In the genomic region with DNA sequence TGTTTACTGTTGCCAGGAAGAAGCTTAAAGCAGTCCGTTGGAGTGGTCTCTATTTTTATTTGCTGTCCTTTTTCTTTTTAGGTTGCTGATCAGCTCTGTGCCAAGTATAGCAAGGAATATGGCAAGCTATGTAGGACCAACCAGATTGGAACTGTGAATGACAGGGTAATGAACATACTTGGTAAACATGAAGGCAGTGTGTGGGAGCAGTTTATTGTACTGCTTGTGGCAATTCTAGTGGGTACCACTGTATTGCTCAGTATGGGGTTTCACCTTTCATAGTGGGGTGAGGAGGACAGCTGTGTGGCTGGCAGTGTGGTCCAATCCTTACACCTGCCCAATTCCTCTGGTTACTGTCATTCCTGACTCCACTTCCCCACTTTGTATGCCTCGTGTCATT, we compare ENCODE assay signal across 23 cellular contexts. TPM values are rescaled to one million over a fixed set of nuclear protein-coding genes. Genes with fewer than 3 reads are reported as not detected.
A peak's percentile ranks its signal among the peaks of the same experiment; 100 is the strongest.
DNase-seq lines count a peak whose midpoint lies in the region; ATAC-seq and TF ChIP-seq lines count a peak whose summit lies in the region.
"Had no signal": no experiment of that assay in that cellular context is flagged by ENCODE, and none has a peak within 500 bp of the region (broad histone marks: within the 10 kb centered on the region; RNA-seq: fewer than 3 reads in every experiment).

No MANE protein-coding gene starts in this region.

- CTCF ChIA-PET in activated CD4-positive, alpha-beta T cell treated with anti-CD3 and anti-CD28 coated beads for 36 hours (lab: Charles Lee), result interaction anchor here (0.6 to 0.9 kb wide), 2 partner anchors 41 to 162 kb away, joined by 3 to 4 read pairs; no protein-coding TSS in a partner anchor

- H3K27me3 Mint-ChIP-seq in activated CD4-positive, alpha-beta T cell treated with anti-CD3 and anti-CD28 coated beads for 36 hours, result no peaks in the 10 kb centered on the region
- H3K27me3 Mint-ChIP-seq in stimulated activated naive CD8-positive, alpha-beta T cell treated with anti-CD3 and anti-CD28 coated beads, Interleukin-15, amount 100 ng/mL, for 72 hours, result no peaks in the 10 kb centered on the region
- peaks cover 2% of the 10 kb centered on the region for H3K27me3 Mint-ChIP-seq in endothelial cell (ENCODE audit: unreplicated experiment)
- H3K27me3 Mint-ChIP-seq: B cell had no signal

- H3K36me3 Mint-ChIP-seq in activated CD4-positive, alpha-beta T cell treated with anti-CD3 and anti-CD28 coated beads for 36 hours (ENCODE audit: low read depth), result peaks cover 75% of the 10 kb centered on the region
- H3K36me3 Mint-ChIP-seq in endothelial cell (ENCODE audit: low read depth, unreplicated experiment), result peaks cover 77% of the 10 kb centered on the region

- no peaks in the 10 kb centered on the region for H3K9me3 Mint-ChIP-seq in activated CD4-positive, alpha-beta T cell treated with anti-CD3 and anti-CD28 coated beads for 36 hours (ENCODE audit: low read depth)
- no peaks in the 10 kb centered on the region for H3K9me3 Mint-ChIP-seq in stimulated activated naive CD8-positive, alpha-beta T cell treated with anti-CD3 and anti-CD28 coated beads, Interleukin-15, amount 100 ng/mL, for 72 hours
- H3K9me3 Mint-ChIP-seq in endothelial cell (ENCODE audit: unreplicated experiment), result no peaks in the 10 kb centered on the region
- H3K9me3 Mint-ChIP-seq: CD8-positive, alpha-beta T cell had no signal

- TF ChIP-seq CTCF in endothelial cell (IDR thresholded peaks at IDR 0.05; ENCODE audit: unreplicated experiment), result no peak

- intact Hi-C loops in activated CD4-positive, alpha-beta T cell treated with anti-CD3 and anti-CD28 coated beads for 36 hours (cut with DNase I, micrococcal nuclease), result no loop called here
- intact Hi-C loops in Right ventricle myocardium inferior (cut with DNase I), result no loop called here

- no peak for DNase-seq in activated CD4-positive, alpha-beta T cell treated with anti-CD3 and anti-CD28 coated beads for 36 hours
- no peak for DNase-seq in activated CD4-positive, alpha-beta T cell treated with anti-CD3 and anti-CD28 coated beads for 1 hour
- no peak for DNase-seq in stimulated activated naive CD8-positive, alpha-beta T cell treated with anti-CD3 and anti-CD28 coated beads, Interleukin-15, amount 100 ng/mL, for 72 hours
- DNase-seq in stimulated activated naive CD8-positive, alpha-beta T cell treated with anti-CD3 and anti-CD28 coated beads, Interleukin-15, Interleukin-2, amounts not matched to agents 100 U/mL and 50 U/mL, for 24 hours, result no peak
- DNase-seq in endothelial cell (ENCODE audit: low spot score) (no peak), NCI-H69 (lab: John Stamatoyannopoulos, UW) (no peak), Right ventricle myocardium inferior (ENCODE audit: missing footprints) (no peak)
- DNase-seq: CD8-positive, alpha-beta T cell; DMS 273 treated with DMSO at 0.1 percent for 48 hours; DMS79 treated with DMSO at 0.1 percent for 48 hours; GF-D8; HCEC 1CT; IMR-90; MM.1S; NCI-H2029; NCI-H446; NCI-H524 treated with DMSO at 0.1 percent for 48 hours; NCI-H82; NK-92 treated with Interleukin-12 subunit alpha and Interleukin-12 subunit beta, amount 100 ng/mL, for 24 hours; PC-9; Right ventricle myocardium superior had no signal

- no peak overlapping the region for H3K4me3 Mint-ChIP-seq in activated CD4-positive, alpha-beta T cell treated with anti-CD3 and anti-CD28 coated beads for 36 hours
- H3K4me3 Mint-ChIP-seq in stimulated activated naive CD8-positive, alpha-beta T cell treated with anti-CD3 and anti-CD28 coated beads, Interleukin-15, amount 100 ng/mL, for 72 hours, result no peak overlapping the region
- peak overlapping the region; percentile 76 for H3K4me3 Mint-ChIP-seq in endothelial cell (ENCODE audit: unreplicated experiment)
- H3K4me3 Mint-ChIP-seq: B cell; CD8-positive, alpha-beta T cell had no signal

- POLR2A ChIA-PET in activated CD4-positive, alpha-beta T cell treated with anti-CD3 and anti-CD28 coated beads for 36 hours (lab: Charles Lee), result no interaction called here

- H3K4me1 Mint-ChIP-seq in activated CD4-positive, alpha-beta T cell treated with anti-CD3 and anti-CD28 coated beads for 36 hours, result peaks cover 10% of the 10 kb centered on the region
- H3K4me1 Mint-ChIP-seq in stimulated activated naive CD8-positive, alpha-beta T cell treated with anti-CD3 and anti-CD28 coated beads, Interleukin-15, amount 100 ng/mL, for 72 hours, result peaks cover 10% of the 10 kb centered on the region
- H3K4me1 Mint-ChIP-seq in endothelial cell (ENCODE audit: unreplicated experiment), result peaks cover 44% of the 10 kb centered on the region

- ATAC-seq in activated CD4-positive, alpha-beta T cell treated with anti-CD3 and anti-CD28 coated beads for 36 hours, result no peak
- no peak for ATAC-seq in stimulated activated naive CD8-positive, alpha-beta T cell treated with anti-CD3 and anti-CD28 coated beads, Interleukin-15, amount 100 ng/mL, for 72 hours
- ATAC-seq in stimulated activated naive CD8-positive, alpha-beta T cell treated with anti-CD3 and anti-CD28 coated beads, Interleukin-15, Interleukin-2, amounts not matched to agents 100 U/mL and 50 U/mL, for 24 hours, result no peak
- ATAC-seq in Right ventricle myocardium inferior (no peak), GM19324 (IDR thresholded peaks at IDR 0.05; ENCODE audit: low FRiP score, unreplicated experiment) (no peak)
- ATAC-seq: CD8-positive, alpha-beta T cell had no signal

- H3K27ac Mint-ChIP-seq in activated CD4-positive, alpha-beta T cell treated with anti-CD3 and anti-CD28 coated beads for 36 hours, result peak overlapping the region; percentile 21
- peak overlapping the region; percentile 5 to 81 for H3K27ac Mint-ChIP-seq in stimulated activated naive CD8-positive, alpha-beta T cell treated with anti-CD3 and anti-CD28 coated beads, Interleukin-15, amount 100 ng/mL, for 72 hours
- H3K27ac Mint-ChIP-seq in endothelial cell (ENCODE audit: unreplicated experiment), result no peak overlapping the region
- H3K27ac Mint-ChIP-seq: B cell; CD8-positive, alpha-beta T cell had no signal

RNA-seq across cellular contexts. Expression of a gene that starts 25.3 kb away (rescaled TPM):
- 100 to 1,000 TPM; 170 to 179 TPM for total RNA-seq in activated CD4-positive, alpha-beta T cell treated with anti-CD3 and anti-CD28 coated beads for 36 hours
- total RNA-seq in endothelial cell (ENCODE audit: unreplicated experiment), result 247 TPM
- total RNA-seq in Right ventricle myocardium inferior, result 114 TPM

RNA-seq across cellular contexts. Expression of a gene that starts 36.7 kb away (rescaled TPM):
- total RNA-seq in activated CD4-positive, alpha-beta T cell treated with anti-CD3 and anti-CD28 coated beads for 36 hours, result 1 to 10 TPM; 6.0 to 7.7 TPM
- total RNA-seq in endothelial cell (ENCODE audit: unreplicated experiment), result 17.7 TPM
- 2.5 TPM for total RNA-seq in Right ventricle myocardium inferior
